In the genomic region with DNA sequence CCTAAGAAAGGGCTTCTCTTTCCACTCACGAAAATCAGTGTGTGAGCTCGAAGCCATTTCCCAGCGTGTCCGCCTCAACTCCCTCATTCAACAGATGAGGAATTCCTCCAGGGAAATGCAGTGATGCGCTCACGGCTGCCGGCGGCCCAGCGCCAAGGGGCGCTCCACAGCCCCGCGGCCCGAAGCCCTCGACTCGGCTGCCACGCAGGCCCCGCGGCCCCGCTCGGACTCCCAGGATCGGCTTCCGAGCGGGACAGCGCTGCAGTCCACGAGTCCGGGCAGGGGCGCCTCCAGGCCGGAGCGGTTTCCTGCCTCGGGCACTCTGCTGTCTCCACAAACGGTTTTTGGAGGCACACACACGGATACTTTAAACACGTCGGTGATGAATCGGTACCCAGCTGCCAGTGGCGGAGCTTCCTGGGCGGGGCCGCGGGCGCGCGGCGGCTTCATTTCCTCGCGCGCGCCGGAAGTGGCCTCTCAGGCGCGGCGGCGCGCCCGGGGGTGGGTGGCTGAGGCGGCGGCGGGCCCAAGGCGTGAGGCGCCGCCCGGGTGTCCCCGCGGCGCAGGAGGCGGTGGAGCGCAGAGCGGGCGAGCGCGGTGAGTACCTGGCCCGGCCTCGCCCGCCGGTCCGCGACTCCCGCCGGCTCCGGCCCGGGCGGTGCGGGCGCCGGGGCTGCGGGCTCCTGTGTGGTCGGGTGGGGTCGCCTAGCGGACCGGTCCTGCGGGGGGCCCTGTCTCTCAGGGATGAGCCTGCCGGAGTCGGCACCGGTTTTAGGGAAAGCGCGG, we compare ENCODE assay signal across 8 cellular contexts.
DNase-seq lines count a peak whose midpoint lies in the region; ATAC-seq lines count a peak whose summit lies in the region.

A gene with protein sequence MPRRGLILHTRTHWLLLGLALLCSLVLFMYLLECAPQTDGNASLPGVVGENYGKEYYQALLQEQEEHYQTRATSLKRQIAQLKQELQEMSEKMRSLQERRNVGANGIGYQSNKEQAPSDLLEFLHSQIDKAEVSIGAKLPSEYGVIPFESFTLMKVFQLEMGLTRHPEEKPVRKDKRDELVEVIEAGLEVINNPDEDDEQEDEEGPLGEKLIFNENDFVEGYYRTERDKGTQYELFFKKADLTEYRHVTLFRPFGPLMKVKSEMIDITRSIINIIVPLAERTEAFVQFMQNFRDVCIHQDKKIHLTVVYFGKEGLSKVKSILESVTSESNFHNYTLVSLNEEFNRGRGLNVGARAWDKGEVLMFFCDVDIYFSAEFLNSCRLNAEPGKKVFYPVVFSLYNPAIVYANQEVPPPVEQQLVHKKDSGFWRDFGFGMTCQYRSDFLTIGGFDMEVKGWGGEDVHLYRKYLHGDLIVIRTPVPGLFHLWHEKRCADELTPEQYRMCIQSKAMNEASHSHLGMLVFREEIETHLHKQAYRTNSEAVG (plus strand): TSS at position 475 of the 786 bp plus-strand sequence. CDS start 16,705 bp downstream, outside the sequence.

- DNase-seq in ACHN (peak; percentile 91), NCI-H2196 treated with DMSO at 0.1 percent for 48 hours (lab: John Stamatoyannopoulos, UW; ENCODE audit: unreplicated experiment) (peak; percentile 41), islet precursor cell (peak; percentile 90)
- peak; percentile 75 for DNase-seq in activated CD4-positive, CD25-positive, alpha-beta regulatory T cell treated with anti-CD3 and anti-CD28 coated beads, Interleukin-2, amount 50 U/mL, for 16 hours (ENCODE audit: low read depth, low spot score)
- DNase-seq in central memory CD4-positive, alpha-beta T cell: peak; percentile 88
- peak; percentile 85 for DNase-seq in stimulated activated CD4-positive, alpha-beta T cell treated with anti-CD3 and anti-CD28 coated beads, Interleukin-12 subunit alpha, Interleukin-12 subunit beta, amount 100 ng/mL, for 4 hours

- ATAC-seq in GM18868 (IDR thresholded peaks at IDR 0.05; ENCODE audit: unreplicated experiment) (peak; percentile 70), HG03097 (IDR thresholded peaks at IDR 0.05; ENCODE audit: low FRiP score, unreplicated experiment) (peak; percentile 66)

- in situ Hi-C loops in ACHN (cut with HindIII; ENCODE audit: low pct_ligation_motif_present, low pct_unique_long_range_greater_than_20kb, low sequenced_read_pairs): no loop called here

Comparison
In these comparisons a context has a peak if more than half of its experiments do, and no peak if none do; other contexts are left out.
1. Peak in every context shown above with its lines: DNase-seq and ATAC-seq.
2. DNase-seq: peak in every context shown above with its lines; median percentile 91 in ACHN; 90 in islet precursor cell; 88 in central memory CD4-positive, alpha-beta T cell; 85 in stimulated activated CD4-positive, alpha-beta T cell treated with anti-CD3 and anti-CD28 coated beads, Interleukin-12 subunit alpha, Interleukin-12 subunit beta, amount 100 ng/mL, for 4 hours; 75 in activated CD4-positive, CD25-positive, alpha-beta regulatory T cell treated with anti-CD3 and anti-CD28 coated beads, Interleukin-2, amount 50 U/mL, for 16 hours; 41 in NCI-H2196 treated with DMSO at 0.1 percent for 48 hours.